In genomic region chr14:51211149-51211548, GRCh38 we compare ENCODE assay signal across 13 cellular contexts. TPM values are rescaled to one million over a fixed set of nuclear protein-coding genes. Genes with fewer than 3 reads are reported as not detected.
DNase-seq lines count a peak whose midpoint lies in the region; ATAC-seq and TF ChIP-seq lines count a peak whose summit lies in the region.
"Had no signal": no experiment of that assay in that cellular context is flagged by ENCODE, and none has a peak within 500 bp of the region (broad histone marks: within the 10 kb centered on the region; RNA-seq: fewer than 3 reads in every experiment).

No MANE protein-coding gene starts in this region.

- H3K27ac Mint-ChIP-seq in Calu3 (ENCODE audit: unreplicated experiment) = no peak overlapping the region
- no peak overlapping the region for H3K27ac Mint-ChIP-seq in mesothelial cell of epicardium
- H3K27ac Mint-ChIP-seq: activated T-cell treated with anti-CD3 and anti-CD28 coated beads, Interleukin-2, amount 50 U/mL, for 72 hours had no signal

- no peaks in the 10 kb centered on the region for H3K4me1 Mint-ChIP-seq in Calu3 (ENCODE audit: low read depth, unreplicated experiment)
- H3K4me1 Mint-ChIP-seq in mesothelial cell of epicardium = no peaks in the 10 kb centered on the region

- DNase-seq in Calu3 (peak; percentile 26), NCI-H1092 treated with DMSO at 0.1 percent for 48 hours (lab: John Stamatoyannopoulos, UW) (peak; percentile 94), NCI-H524 treated with DMSO at 0.1 percent for 48 hours (lab: John Stamatoyannopoulos, UW) (peak; percentile 26), fibroblast of gingiva (ENCODE audit: low read depth) (peak; percentile 54), mesothelial cell of epicardium (ENCODE audit: low spot score in 2 of 2, unreplicated experiment in 2 of 2) (no peak), cardiac septum (ENCODE audit: low spot score) (no peak)
- DNase-seq: activated CD4-positive, alpha-beta T cell treated with anti-CD3 and anti-CD28 coated beads for 1 hour; activated T-cell treated with anti-CD3 and anti-CD28 coated beads, Interleukin-2, amount 50 U/mL, for 72 hours; NCI-H2227 treated with DMSO at 0.1 percent for 48 hours; tibial artery had no signal

- no peak for TF ChIP-seq CTCF in Calu3 (IDR thresholded peaks at IDR 0.05; ENCODE audit: unreplicated experiment)
- no peak for TF ChIP-seq CTCF in mesothelial cell of epicardium (IDR thresholded peaks at IDR 0.05; ENCODE audit: unreplicated experiment)

- CTCF ChIA-PET in Calu3 (lab: Charles Lee) = no interaction called here

- BruUV-seq in Calu3 (replicated peaks; lab: Mats Ljungman, UMichigan) = no TSS peak

- H3K9me3 Mint-ChIP-seq in Calu3 (ENCODE audit: low read depth, unreplicated experiment) (no peaks in the 10 kb centered on the region), mesothelial cell of epicardium (no peaks in the 10 kb centered on the region)
- H3K9me3 Mint-ChIP-seq: activated T-cell treated with anti-CD3 and anti-CD28 coated beads, Interleukin-2, amount 50 U/mL, for 72 hours had no signal

- intact Hi-C loops in Calu3 (cut with micrococcal nuclease; ENCODE audit: unreplicated experiment) = no loop called here
- intact Hi-C loops in cardiac septum (cut with DNase I) = no loop called here

- H3K27me3 Mint-ChIP-seq in Calu3 (ENCODE audit: unreplicated experiment) (no peaks in the 10 kb centered on the region), mesothelial cell of epicardium (ENCODE audit: low read depth) (peaks cover 8% of the 10 kb centered on the region)

- no peaks in the 10 kb centered on the region for H3K36me3 Mint-ChIP-seq in Calu3 (ENCODE audit: insufficient read depth, unreplicated experiment)
- H3K36me3 Mint-ChIP-seq in mesothelial cell of epicardium = no peaks in the 10 kb centered on the region

- ATAC-seq in HG02870 (IDR thresholded peaks at IDR 0.05; ENCODE audit: unreplicated experiment) = no peak
- no peak for ATAC-seq in HG03378 (IDR thresholded peaks at IDR 0.05; ENCODE audit: unreplicated experiment)
- ATAC-seq: activated T-cell treated with anti-CD3 and anti-CD28 coated beads, Interleukin-2, amount 50 U/mL, for 72 hours; sciatic nerve had no signal

- H3K4me3 Mint-ChIP-seq in Calu3 (ENCODE audit: low read depth, unreplicated experiment) (no peak overlapping the region), mesothelial cell of epicardium (no peak overlapping the region)
- H3K4me3 Mint-ChIP-seq: activated T-cell treated with anti-CD3 and anti-CD28 coated beads, Interleukin-2, amount 50 U/mL, for 72 hours had no signal

RNA-seq across cellular contexts. Expression of gene TMX1, which starts 28.9 kb away (rescaled TPM):
- total RNA-seq in Calu3 (2022) = 53.8 and 56.3 TPM in 2 replicates
- total RNA-seq in mesothelial cell of epicardium = 22.6 to 23.6 TPM (median 23.5 TPM) in 3 replicates
- 8.7 TPM for total RNA-seq in cardiac septum

Comparison
In these comparisons a context has a peak if more than half of its experiments do, and no peak if none do; other contexts are left out.
1. DNase-seq: peak in Calu3 (single experiment), NCI-H1092 treated with DMSO at 0.1 percent for 48 hours (single experiment), NCI-H524 treated with DMSO at 0.1 percent for 48 hours (single experiment) and fibroblast of gingiva (single experiment); none in mesothelial cell of epicardium (0 of 2) and cardiac septum (single experiment).